In genomic region chr4:80249144-80249543, GRCh38 we compare ENCODE assay signal across 1 cellular context.
TF ChIP-seq lines count a peak whose summit lies in the region.

No MANE protein-coding gene starts in this region.

TF ChIP-seq in SK-N-SH, 30 proteins besides CTCF, POLR2A, EP300 and RAD21 (continued from another document):
- TF ChIP-seq POLR2AphosphoS5 (IDR thresholded peaks at IDR 0.05; ENCODE audit: low read depth, low read length) (no peak; the same call in 1 of the 2 replicates), GATA2 (CRISPR knock-in tag; IDR thresholded peaks at IDR 0.05) (no peak), JUND (IDR thresholded peaks at IDR 0.05) (peak; percentile 37; the same call in 1 of the 2 replicates), CHD2 (IDR thresholded peaks at IDR 0.05; ENCODE audit: low read length, partially characterized antibody) (no peak), IRF3 (IDR thresholded peaks at IDR 0.05; ENCODE audit: low read depth, low read length) (no peak), TEAD4 (IDR thresholded peaks at IDR 0.05; ENCODE audit: borderline replicate concordance, insufficient read depth) (peak; percentile 67; the same call in 1 of the 2 replicates), RXRA (IDR thresholded peaks at IDR 0.05; ENCODE audit: borderline replicate concordance, low read depth) (no peak), USF2 (IDR thresholded peaks at IDR 0.05; ENCODE audit: borderline replicate concordance, low read depth, low read length) (no peak), GABPA (IDR thresholded peaks at IDR 0.05; ENCODE audit: low read depth) (no peak), EZH2phosphoT487 (IDR thresholded peaks at IDR 0.05; ENCODE audit: borderline replicate concordance, low read depth) (no peak), MXI1 (IDR thresholded peaks at IDR 0.05; ENCODE audit: low read depth, low read length) (no peak), ELF1 (IDR thresholded peaks at IDR 0.05) (no peak), FOSL2 (IDR thresholded peaks at IDR 0.05; ENCODE audit: borderline replicate concordance, low read depth) (0 out of 2 replicates have a peak, but pooled peaks have one; percentile 10), YY1 (IDR thresholded peaks at IDR 0.05; ENCODE audit: low read depth) (no peak), MAX (IDR thresholded peaks at IDR 0.05; ENCODE audit: low read depth) (no peak), TAF1 (IDR thresholded peaks at IDR 0.05; ENCODE audit: borderline replicate concordance, low read depth, low read length) (no peak), FOXJ3 (CRISPR knock-in tag; IDR thresholded peaks at IDR 0.05) (no peak), FOXM1 (IDR thresholded peaks at IDR 0.05; ENCODE audit: low read depth) (no peak; the same call in 1 of the 2 replicates), NRF1 (IDR thresholded peaks at IDR 0.05; ENCODE audit: low read depth, low read length) (no peak), REST (IDR thresholded peaks at IDR 0.05; ENCODE audit: low read depth, low read length) (no peak), USF1 (IDR thresholded peaks at IDR 0.05; ENCODE audit: borderline replicate concordance, low read depth) (no peak), RFX5 (IDR thresholded peaks at IDR 0.05; ENCODE audit: low read length) (no peak), TCF12 (IDR thresholded peaks at IDR 0.05) (peak; percentile 83), NFIC (IDR thresholded peaks at IDR 0.05; ENCODE audit: borderline replicate concordance) (peak; percentile 67; the same call in 1 of the 2 replicates), ZBTB33 (IDR thresholded peaks at IDR 0.05; ENCODE audit: borderline replicate concordance, low read depth) (no peak), SIN3A (IDR thresholded peaks at IDR 0.05; ENCODE audit: borderline replicate concordance, low read depth, low read length) (0 out of 2 replicates have a peak, but pooled peaks have one; percentile 40), SMC3 (IDR thresholded peaks at IDR 0.05; ENCODE audit: low read depth, low read length) (no peak), RCOR1 (IDR thresholded peaks at IDR 0.05; ENCODE audit: low read length) (no peak)
